ENCODE assay signal across 9 cellular contexts in genomic region chr15:31255732-31256384, GRCh38.
A peak's percentile ranks its signal among the peaks of the same experiment; 100 is the strongest.
DNase-seq lines count a peak whose midpoint lies in the region; ATAC-seq and TF ChIP-seq lines count a peak whose summit lies in the region.
"Had no signal": no experiment of that assay in that cellular context is flagged by ENCODE, and none has a peak within 500 bp of the region (broad histone marks: within the 10 kb centered on the region; RNA-seq: fewer than 3 reads in every experiment).

No MANE protein-coding gene starts in this region.

- no peak overlapping the region for H3K27ac ChIP-seq in Karpas-422 (ENCODE audit: low read length)

- H3K4me3 Mint-ChIP-seq in memory B cell: no peak overlapping the region
- H3K4me3 Mint-ChIP-seq: central memory CD8-positive, alpha-beta T cell had no signal

- peaks cover 3% of the 10 kb centered on the region for H3K9me3 Mint-ChIP-seq in memory B cell

- peaks cover 2% of the 10 kb centered on the region for H3K36me3 Mint-ChIP-seq in memory B cell

- H3K4me1 ChIP-seq in Karpas-422 (ENCODE audit: low read length): peaks cover 53% of the 10 kb centered on the region

- peak overlapping the region; percentile 74 for H3K27ac Mint-ChIP-seq in memory B cell

- H3K4me1 Mint-ChIP-seq in memory B cell: peaks cover 25% of the 10 kb centered on the region

- no peaks in the 10 kb centered on the region for H3K79me2 ChIP-seq in Karpas-422 (ENCODE audit: low read length)

- H3K9me3 ChIP-seq in Karpas-422 (ENCODE audit: low read length): no peaks in the 10 kb centered on the region

- H3K36me3 ChIP-seq in Karpas-422 (ENCODE audit: insufficient read depth, low read length): no peaks in the 10 kb centered on the region

- no peaks in the 10 kb centered on the region for H4K20me1 ChIP-seq in Karpas-422 (ENCODE audit: insufficient read depth, low read depth, low read length)

- no peak for TF ChIP-seq CTCF in GM12864 (IDR thresholded peaks at IDR 0.05; ENCODE audit: low read depth, low read length, missing control alignments)

- H3K9me2 ChIP-seq in Karpas-422 (replicated peaks; ENCODE audit: insufficient read depth, low read length): no peaks in the 10 kb centered on the region

- H3K4me3 ChIP-seq in GM12864 (ENCODE audit: low read depth, low read length): no peak overlapping the region
- H3K4me3 ChIP-seq in Karpas-422 (ENCODE audit: low read length): no peak overlapping the region

- peak overlapping the region; percentile 7 for H3K4me2 ChIP-seq in Karpas-422 (ENCODE audit: low read depth, low read length, poor library complexity, severe bottlenecking)

- H3K27me3 ChIP-seq in Karpas-422 (ENCODE audit: low read length): no peaks in the 10 kb centered on the region

- H3K9ac ChIP-seq in Karpas-422 (ENCODE audit: low read length): no peak overlapping the region

- DNase-seq in GM12864 (ENCODE audit: low read depth): peak; percentile 60
- no peak for DNase-seq in Karpas-422
- no peak for DNase-seq in memory B cell (ENCODE audit: low spot score in 2 of 2)
- DNase-seq in dedifferentiated amniotic fluid mesenchymal stem cell (ENCODE audit: extremely low spot score): no peak
- DNase-seq in hepatic stellate cell (ENCODE audit: low spot score): no peak
- DNase-seq in foreskin melanocyte: no peak

- no peaks in the 10 kb centered on the region for H3K27me3 Mint-ChIP-seq in memory B cell
- H3K27me3 Mint-ChIP-seq: central memory CD8-positive, alpha-beta T cell had no signal

- ATAC-seq in GM19397 (IDR thresholded peaks at IDR 0.05; ENCODE audit: unreplicated experiment): peak; percentile 59
- peak; percentile 93 for ATAC-seq in memory B cell (ENCODE audit: low read depth)
- no peak for ATAC-seq in HG02981 (IDR thresholded peaks at IDR 0.05; ENCODE audit: unreplicated experiment)

- H2AFZ ChIP-seq in Karpas-422 (ENCODE audit: low read length): no peak overlapping the region
